23 cellular contexts compared by ENCODE assay signal in the genomic region with DNA sequence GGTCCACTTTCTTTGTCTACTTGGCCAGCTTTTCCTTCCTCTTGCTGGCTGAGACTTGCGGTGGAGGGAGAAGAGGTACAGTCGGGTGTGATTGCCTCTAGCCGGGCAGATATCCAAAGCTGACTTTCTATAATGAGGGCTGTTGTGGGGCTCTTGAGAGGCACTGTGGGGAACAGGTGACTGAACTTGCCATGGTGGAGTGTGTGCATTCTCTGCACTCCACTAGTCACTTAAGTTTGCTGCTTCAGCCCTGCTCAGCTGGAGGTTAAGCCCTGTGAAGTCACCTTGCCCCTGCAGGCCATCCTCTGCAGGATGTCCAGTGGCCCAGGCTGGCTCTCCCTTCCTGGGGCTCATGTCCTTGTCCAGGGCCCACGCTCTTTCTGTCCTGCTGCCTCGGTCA.
DNase-seq lines count a peak whose midpoint lies in the region; ATAC-seq, FAIRE-seq and TF ChIP-seq lines count a peak whose summit lies in the region.
"Had no signal": no experiment of that assay in that cellular context is flagged by ENCODE, and none has a peak within 500 bp of the region (broad histone marks: within the 10 kb centered on the region; RNA-seq: fewer than 3 reads in every experiment).

No MANE protein-coding gene starts in this region.

- DNase-seq in NCI-H1105 (lab: John Stamatoyannopoulos, UW) (peak; percentile 72), NCI-H2107 treated with DMSO at 0.1 percent for 48 hours (lab: John Stamatoyannopoulos, UW; ENCODE audit: unreplicated experiment) (peak; percentile 96), H1 (ENCODE audit: low read depth in 1 of 2, low spot score in 2 of 2) (no peak), trophoblast cell (no peak), mesothelial cell of epicardium (ENCODE audit: low spot score in 2 of 2, unreplicated experiment in 2 of 2) (no peak), H7 (no peak)
- DNase-seq in stimulated activated CD4-positive, alpha-beta T cell treated with anti-CD3 and anti-CD28 coated beads, Interleukin-4, amount 100 ng/mL, for 4 hours = no peak
- DNase-seq: activated CD8-positive, alpha-beta memory T cell treated with anti-CD3 and anti-CD28 coated beads for 24 hours; activated naive CD4-positive, alpha-beta T cell treated with anti-CD3 and anti-CD28 coated beads, Interleukin-2, amount 50 U/mL, for 16 hours; activated T-cell treated with anti-CD3 and anti-CD28 coated beads, Interleukin-2, amount 50 U/mL, for 72 hours; EL; Karpas-422; NCI-H1048; stimulated activated CD4-positive, alpha-beta T cell treated with anti-CD3 and anti-CD28 coated beads, Interleukin-1b, Interleukin-23, amount 100 ng/mL, for 48 hours had no signal

- H3K4me3 Mint-ChIP-seq in mesothelial cell of epicardium = no peak overlapping the region
- H3K4me3 Mint-ChIP-seq: activated T-cell treated with anti-CD3 and anti-CD28 coated beads, Interleukin-2, amount 50 U/mL, for 72 hours; central memory CD8-positive, alpha-beta T cell; neural crest cell; stimulated activated naive CD8-positive, alpha-beta T cell treated with anti-CD3 and anti-CD28 coated beads, Interleukin-15, Interleukin-2, amounts not matched to agents 100 ng/mL and 50 ng/mL, for 24 hours; type B pancreatic cell had no signal

- ATAC-seq in HG03565 (IDR thresholded peaks at IDR 0.05; ENCODE audit: unreplicated experiment) = no peak
- ATAC-seq: activated T-cell treated with anti-CD3 and anti-CD28 coated beads, Interleukin-2, amount 50 U/mL, for 72 hours; HCT116 had no signal

- H2BK15ac ChIP-seq in H1 (ENCODE audit: low read length) = no peak overlapping the region

- H3K23me2 ChIP-seq in H1 (ENCODE audit: low read depth, low read length) = no peaks in the 10 kb centered on the region

- no peak overlapping the region for H3K14ac ChIP-seq in H1 (ENCODE audit: insufficient read length)
- no peak overlapping the region for H3K14ac ChIP-seq in trophoblast cell (ENCODE audit: low read length)

- no peak overlapping the region for H3K27ac Mint-ChIP-seq in mesothelial cell of epicardium
- H3K27ac Mint-ChIP-seq: activated T-cell treated with anti-CD3 and anti-CD28 coated beads, Interleukin-2, amount 50 U/mL, for 72 hours; stimulated activated naive CD8-positive, alpha-beta T cell treated with anti-CD3 and anti-CD28 coated beads, Interleukin-15, Interleukin-2, amounts not matched to agents 100 ng/mL and 50 ng/mL, for 24 hours; type B pancreatic cell had no signal

- 0 out of 2 replicates have a peak overlapping the region, but pooled peaks have one; percentile 49 for H2BK20ac ChIP-seq in H1 (ENCODE audit: low read length)

- 90% methylated on average over 5 of the region's 5 CpGs; no CpG with 5 or more reads in 1 of the 2 experiments for WGBS in H1 (ENCODE audit: extremely low coverage in 1 of 2, insufficient coverage in 1 of 2, insufficient read length in 1 of 2, insufficient replicate concordance in 2 of 2, low coverage in 1 of 2, low lambda C conversion rate in 2 of 2, missing lambda C conversion rate in 1 of 2), 2 experiments
- WGBS in trophoblast cell (ENCODE audit: extremely low coverage, insufficient coverage, insufficient read length) = no CpG with 5 or more reads among the region's 5 CpGs

- H3K27ac ChIP-seq in H1 (ENCODE audit: low read depth, low read length) (no peak overlapping the region), trophoblast cell (ENCODE audit: low read depth, low read length) (no peak overlapping the region)
- H3K27ac ChIP-seq: ascending aorta, prostate gland had no signal

- no peak overlapping the region for H2AFZ ChIP-seq in H1 (ENCODE audit: low read length)
- no peak overlapping the region for H2AFZ ChIP-seq in trophoblast cell (ENCODE audit: insufficient read depth, low read length, poor library complexity)

- H4K91ac ChIP-seq in H1 (replicated peaks; ENCODE audit: insufficient read length, low read length) (peak overlapping the region; percentile 12), trophoblast cell (ENCODE audit: low read depth, low read length) (no peak overlapping the region)

- H3K18ac ChIP-seq in H1 (ENCODE audit: extremely low read depth, low read length) (0 out of 2 replicates have a peak overlapping the region, but pooled peaks have one; percentile 27), trophoblast cell (ENCODE audit: low read length) (no peak overlapping the region)

- H3K27me3 ChIP-seq in H1 (replicated peaks in 1 of 4; ENCODE audit: control insufficient read depth in 3 of 4, extremely low read depth in 1 of 4, insufficient read depth in 3 of 4, low read length in 3 of 4) = no peaks in the 10 kb centered on the region
- H3K27me3 ChIP-seq in trophoblast cell (ENCODE audit: insufficient read depth, low read length) = no peaks in the 10 kb centered on the region
- no peaks in the 10 kb centered on the region for H3K27me3 ChIP-seq in H7 (ENCODE audit: control insufficient read depth, insufficient read depth, low read length)
- H3K27me3 ChIP-seq: ascending aorta had no signal

- no peaks in the 10 kb centered on the region for H3K79me1 ChIP-seq in H1 (ENCODE audit: low read depth, low read length)
- no peaks in the 10 kb centered on the region for H3K79me1 ChIP-seq in trophoblast cell (ENCODE audit: low read length)

- H3K36me3 Mint-ChIP-seq in mesothelial cell of epicardium = no peaks in the 10 kb centered on the region
- H3K36me3 Mint-ChIP-seq: type B pancreatic cell had no signal

- H2AK5ac ChIP-seq in H1 (ENCODE audit: low read depth, low read length) = no peak overlapping the region
- no peak overlapping the region for H2AK5ac ChIP-seq in trophoblast cell (ENCODE audit: low read length)

- H3K4me2 ChIP-seq in H1 (ENCODE audit: insufficient read depth in 1 of 2, low read depth in 2 of 2, low read length in 2 of 2) (no peak overlapping the region), trophoblast cell (ENCODE audit: low read length) (no peak overlapping the region)

- peaks cover 6% of the 10 kb centered on the region for H3K27me3 Mint-ChIP-seq in mesothelial cell of epicardium (ENCODE audit: low read depth)
- H3K27me3 Mint-ChIP-seq: central memory CD8-positive, alpha-beta T cell; stimulated activated naive CD8-positive, alpha-beta T cell treated with anti-CD3 and anti-CD28 coated beads, Interleukin-15, Interleukin-2, amounts not matched to agents 100 ng/mL and 50 ng/mL, for 24 hours; type B pancreatic cell had no signal

- no peaks in the 10 kb centered on the region for H3K9me3 ChIP-seq in H1 (ENCODE audit: insufficient read depth in 2 of 2, low read depth in 1 of 2, low read length in 1 of 2)
- H3K9me3 ChIP-seq in trophoblast cell (ENCODE audit: insufficient read depth, low read depth, low read length) = no peaks in the 10 kb centered on the region
- H3K9me3 ChIP-seq: ascending aorta, prostate gland had no signal

- peaks cover 28% of the 10 kb centered on the region for H3K4me1 Mint-ChIP-seq in mesothelial cell of epicardium

- CTCF ChIA-PET in H1 (lab: Charles Lee; ENCODE audit: partially characterized antibody) = interaction anchor here (1.9 to 2.5 kb wide), 4 partner anchors 13 to 120 kb away, joined by 6 to 16 read pairs (median 9); no protein-coding TSS in a partner anchor

- no peak overlapping the region for H3K56ac ChIP-seq in H1 (replicated peaks; ENCODE audit: insufficient read length, low read depth, low read length)

- H3K4me1 ChIP-seq in H1 (replicated peaks in 1 of 4; ENCODE audit: control insufficient read depth in 3 of 4, insufficient read depth in 4 of 4, low read length in 3 of 4) (peaks cover 0 to 5% (median 0%) of the 10 kb centered on the region in 4 experiments; a peak in 3 of 7 replicates), trophoblast cell (ENCODE audit: control insufficient read depth in 1 of 2, insufficient read depth in 2 of 2, low read length in 2 of 2) (no peaks in the 10 kb centered on the region)
- H3K4me1 ChIP-seq: ascending aorta, prostate gland had no signal

- POLR2A ChIA-PET in H1 (lab: Charles Lee; ENCODE audit: partially characterized antibody) = no interaction called here

- H2BK12ac ChIP-seq in H1 (ENCODE audit: low read depth, low read length) = no peak overlapping the region
- H2BK12ac ChIP-seq in trophoblast cell (ENCODE audit: low read length) = no peak overlapping the region

- H3K79me2 ChIP-seq in H1 (ENCODE audit: control insufficient read depth in 1 of 2, insufficient read depth in 2 of 2, low read length in 2 of 2) = no peaks in the 10 kb centered on the region
- H3K79me2 ChIP-seq in trophoblast cell (ENCODE audit: control insufficient read depth, insufficient read depth, low read length, poor library complexity) = no peaks in the 10 kb centered on the region

- TF ChIP-seq POLR2A in H1 (IDR thresholded peaks at IDR 0.05; ENCODE audit: control extremely low read depth in 1 of 2, low read depth in 2 of 2, low read length in 2 of 2) = no peak

- TF ChIP-seq EP300 in H1 (IDR thresholded peaks at IDR 0.05; ENCODE audit: borderline replicate concordance in 1 of 2, low read depth in 2 of 2, low read length in 2 of 2) = no peak

- H3K4me3 ChIP-seq in H1 (ENCODE audit: extremely low read depth in 1 of 4, insufficient read depth in 2 of 4, low read depth in 3 of 4, low read length in 4 of 4) (no peak overlapping the region), trophoblast cell (ENCODE audit: low read depth, low read length) (peak overlapping the region; percentile 11), H7 (ENCODE audit: insufficient read depth, low read depth, low read length) (no peak overlapping the region)
- H3K4me3 ChIP-seq: ascending aorta, prostate gland had no signal

- FAIRE-seq in H1 (lab: Jason Lieb, UNC) = no peak
- FAIRE-seq: frontal cortex had no signal

- H3K23ac ChIP-seq in H1 (ENCODE audit: insufficient read length) = no peak overlapping the region
- H3K23ac ChIP-seq in trophoblast cell (ENCODE audit: low read length) = no peak overlapping the region

- H2BK5ac ChIP-seq in H1 (ENCODE audit: low read depth, low read length) (no peak overlapping the region), trophoblast cell (ENCODE audit: low read depth, low read length, poor library complexity) (no peak overlapping the region)

- H3K9me3 Mint-ChIP-seq in mesothelial cell of epicardium = no peaks in the 10 kb centered on the region
- H3K9me3 Mint-ChIP-seq: activated T-cell treated with anti-CD3 and anti-CD28 coated beads, Interleukin-2, amount 50 U/mL, for 72 hours; central memory CD8-positive, alpha-beta T cell; neural crest cell; stimulated activated naive CD8-positive, alpha-beta T cell treated with anti-CD3 and anti-CD28 coated beads, Interleukin-15, Interleukin-2, amounts not matched to agents 100 ng/mL and 50 ng/mL, for 24 hours; type B pancreatic cell had no signal

- H2BK120ac ChIP-seq in H1 (replicated peaks; ENCODE audit: low read depth, low read length) = no peak overlapping the region
- H2BK120ac ChIP-seq in trophoblast cell (ENCODE audit: insufficient read depth, low read length, poor library complexity) = no peak overlapping the region

- no peaks in the 10 kb centered on the region for H4K20me1 ChIP-seq in H1 (replicated peaks in 1 of 2; ENCODE audit: control insufficient read depth in 1 of 2, insufficient read depth in 2 of 2, low read length in 2 of 2)

- H4K12ac ChIP-seq in trophoblast cell (ENCODE audit: low read depth, low read length) = no peak overlapping the region

- H3K4ac ChIP-seq in H1 (replicated peaks; ENCODE audit: insufficient read length, low read depth, low read length) (no peak overlapping the region), trophoblast cell (ENCODE audit: low read depth, low read length) (no peak overlapping the region)

- H3K9ac ChIP-seq in H1 (replicated peaks in 1 of 4; ENCODE audit: extremely low read depth in 1 of 4, low read depth in 3 of 4, low read length in 3 of 4) (no peak overlapping the region), trophoblast cell (ENCODE audit: low read length) (no peak overlapping the region)

- H3K36me3 ChIP-seq in H1 (ENCODE audit: control insufficient read depth in 2 of 4, insufficient read depth in 4 of 4, low read length in 3 of 4) (no peaks in the 10 kb centered on the region), trophoblast cell (ENCODE audit: control insufficient read depth in 1 of 2, insufficient read depth in 2 of 2, low read length in 2 of 2) (no peaks in the 10 kb centered on the region), H7 (replicated peaks; ENCODE audit: control insufficient read depth, insufficient read depth, low read length) (no peaks in the 10 kb centered on the region)
- H3K36me3 ChIP-seq: ascending aorta, prostate gland had no signal

- TF ChIP-seq CTCF in H1 (IDR thresholded peaks at IDR 0.05; ENCODE audit: control extremely low read depth in 1 of 3, insufficient read depth in 1 of 3, low read depth in 1 of 3, low read length in 3 of 3) (no peak), mesothelial cell of epicardium (IDR thresholded peaks at IDR 0.05; ENCODE audit: unreplicated experiment) (no peak)

- H4K8ac ChIP-seq in H1 (ENCODE audit: extremely low read depth, insufficient read depth, low read length) (no peak overlapping the region), trophoblast cell (ENCODE audit: low read depth, low read length) (no peak overlapping the region)

- no peak overlapping the region for H4K5ac ChIP-seq in H1 (ENCODE audit: insufficient read length, low read depth, low read length)

- no peak for TF ChIP-seq RAD21 in H1 (IDR thresholded peaks at IDR 0.05 in 1 of 2, conservative IDR thresholded peaks at IDR 0.05 in 1 of 2; ENCODE audit: low read depth in 2 of 2, low read length in 2 of 2)

Comparison
In these comparisons a context has a peak if more than half of its experiments do, and no peak if none do; other contexts are left out.
1. DNase-seq: peak in NCI-H1105 (single experiment) and NCI-H2107 treated with DMSO at 0.1 percent for 48 hours (single experiment); none in H1 (0 of 2), trophoblast cell (0 of 2), mesothelial cell of epicardium (0 of 2), stimulated activated CD4-positive, alpha-beta T cell treated with anti-CD3 and anti-CD28 coated beads, Interleukin-4, amount 100 ng/mL, for 4 hours (0 of 2) and H7 (single experiment).